In the genomic region with DNA sequence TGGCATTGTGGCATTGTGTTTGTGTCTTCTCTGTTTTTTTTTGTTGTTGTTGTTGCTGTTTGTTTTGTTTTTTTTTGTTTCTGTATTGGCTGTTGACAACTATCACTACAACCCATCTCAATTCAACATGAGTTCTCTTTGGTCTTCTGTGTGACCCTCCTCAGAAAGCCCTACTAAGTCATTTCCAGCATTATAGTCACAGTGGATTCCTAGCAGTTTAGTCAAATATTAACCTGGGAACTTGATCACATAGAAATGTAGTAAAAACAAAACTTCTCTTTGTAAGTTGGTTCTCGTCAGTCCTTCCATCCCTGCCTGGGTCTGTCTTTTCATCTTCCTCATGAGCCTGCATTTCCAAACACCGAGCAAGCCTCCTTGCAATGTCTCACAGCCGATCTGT, we compare ENCODE assay signal across 19 cellular contexts. TPM values are rescaled to one million over a fixed set of nuclear protein-coding genes. Genes with fewer than 3 reads are reported as not detected.
A peak's percentile ranks its signal among the peaks of the same experiment; 100 is the strongest.
DNase-seq lines count a peak whose midpoint lies in the region; ATAC-seq lines count a peak whose summit lies in the region.
"Had no signal": no experiment of that assay in that cellular context is flagged by ENCODE, and none has a peak within 500 bp of the region (broad histone marks: within the 10 kb centered on the region; RNA-seq: fewer than 3 reads in every experiment).

No MANE protein-coding gene starts in this region.

- ATAC-seq in HG02870 (IDR thresholded peaks at IDR 0.05; ENCODE audit: unreplicated experiment): no peak

- peaks cover 19% of the 10 kb centered on the region for H3K9me3 Mint-ChIP-seq in activated CD4-positive, alpha-beta T cell treated with anti-CD3 and anti-CD28 coated beads, Interleukin-2, amount 10 ng/mL, durations not matched to agents 24 days and 14 days
- H3K9me3 Mint-ChIP-seq: CD4-positive, alpha-beta memory T cell had no signal

- DNase-seq in activated CD4-positive, alpha-beta T cell treated with anti-CD3 and anti-CD28 coated beads, Interleukin-2, amount 10 ng/mL, durations not matched to agents 24 days and 14 days: no peak
- no peak for DNase-seq in activated CD4-positive, alpha-beta T cell treated with anti-CD3 and anti-CD28 coated beads for 4 hours
- DNase-seq in stimulated activated CD4-positive, alpha-beta T cell treated with anti-CD3 and anti-CD28 coated beads, Interleukin-1b, Interleukin-23, amount 100 ng/mL, for 48 hours: peak; percentile 40
- no peak for DNase-seq in stimulated activated CD4-positive, alpha-beta T cell treated with anti-CD3 and anti-CD28 coated beads, Interleukin-4, amount 100 ng/mL, for 1 hour
- DNase-seq in kidney tubule cell (ENCODE audit: low spot score): peak; percentile 26
- DNase-seq in NCI-H748 (lab: John Stamatoyannopoulos, UW; ENCODE audit: unreplicated experiment): no peak
- DNase-seq: CD4-positive, alpha-beta memory T cell; DMS79; MV-4-11; NCI-H1694 treated with DMSO at 0.1 percent for 48 hours; NCI-H2107; NCI-H510A; NCI-H774; OCI-M1; SHP77 had no signal

- intact Hi-C loops in activated CD4-positive, alpha-beta T cell treated with anti-CD3 and anti-CD28 coated beads, Interleukin-2, amount 10 ng/mL, durations not matched to agents 24 days and 14 days (cut with micrococcal nuclease): loop anchor here (5.0 kb wide), 1 partner anchor 34 kb away; no protein-coding TSS in a partner anchor

- peak overlapping the region; percentile 73 for H3K27ac Mint-ChIP-seq in activated CD4-positive, alpha-beta T cell treated with anti-CD3 and anti-CD28 coated beads, Interleukin-2, amount 10 ng/mL, durations not matched to agents 24 days and 14 days
- H3K27ac Mint-ChIP-seq: CD4-positive, alpha-beta memory T cell had no signal

- no peaks in the 10 kb centered on the region for H3K27me3 Mint-ChIP-seq in activated CD4-positive, alpha-beta T cell treated with anti-CD3 and anti-CD28 coated beads, Interleukin-2, amount 10 ng/mL, durations not matched to agents 24 days and 14 days

- peaks cover 16% of the 10 kb centered on the region for H3K4me1 Mint-ChIP-seq in activated CD4-positive, alpha-beta T cell treated with anti-CD3 and anti-CD28 coated beads, Interleukin-2, amount 10 ng/mL, durations not matched to agents 24 days and 14 days
- H3K4me1 Mint-ChIP-seq: CD4-positive, alpha-beta memory T cell had no signal

- H3K4me3 Mint-ChIP-seq in activated CD4-positive, alpha-beta T cell treated with anti-CD3 and anti-CD28 coated beads, Interleukin-2, amount 10 ng/mL, durations not matched to agents 24 days and 14 days: no peak overlapping the region
- H3K4me3 Mint-ChIP-seq: CD4-positive, alpha-beta memory T cell had no signal

- peaks cover 4% of the 10 kb centered on the region for H3K36me3 Mint-ChIP-seq in activated CD4-positive, alpha-beta T cell treated with anti-CD3 and anti-CD28 coated beads, Interleukin-2, amount 10 ng/mL, durations not matched to agents 24 days and 14 days (ENCODE audit: low read depth)
- H3K36me3 Mint-ChIP-seq: CD4-positive, alpha-beta memory T cell had no signal

RNA-seq across cellular contexts. Expression of gene SLC17A2, which starts 16.8 kb away (rescaled TPM):
- 0.14 TPM in 1 of 2 replicates, not detected in the other for total RNA-seq in activated CD4-positive, alpha-beta T cell treated with anti-CD3 and anti-CD28 coated beads, Interleukin-2, amount 10 ng/mL, durations not matched to agents 24 days and 14 days
- total RNA-seq: A673; CD4-positive, alpha-beta memory T cell; H1; RPMI7951 had no signal

RNA-seq across cellular contexts. Expression of gene SLC17A3, which starts 39.7 kb away (rescaled TPM):
- 0.58 and 0.99 TPM in 2 replicates for total RNA-seq in activated CD4-positive, alpha-beta T cell treated with anti-CD3 and anti-CD28 coated beads, Interleukin-2, amount 10 ng/mL, durations not matched to agents 24 days and 14 days
- total RNA-seq: A673, H1, RPMI7951 had no signal

RNA-seq across cellular contexts. Expression of gene TRIM38, which starts 48.9 kb away (rescaled TPM):
- 23.0 and 24.5 TPM in 2 replicates for total RNA-seq in activated CD4-positive, alpha-beta T cell treated with anti-CD3 and anti-CD28 coated beads, Interleukin-2, amount 10 ng/mL, durations not matched to agents 24 days and 14 days

Comparison
In these comparisons a context has a peak if more than half of its experiments do, and no peak if none do; other contexts are left out.
1. DNase-seq: peak in stimulated activated CD4-positive, alpha-beta T cell treated with anti-CD3 and anti-CD28 coated beads, Interleukin-1b, Interleukin-23, amount 100 ng/mL, for 48 hours (single experiment) and kidney tubule cell (single experiment); none in activated CD4-positive, alpha-beta T cell treated with anti-CD3 and anti-CD28 coated beads, Interleukin-2, amount 10 ng/mL, durations not matched to agents 24 days and 14 days (single experiment), activated CD4-positive, alpha-beta T cell treated with anti-CD3 and anti-CD28 coated beads for 4 hours (0 of 2), stimulated activated CD4-positive, alpha-beta T cell treated with anti-CD3 and anti-CD28 coated beads, Interleukin-4, amount 100 ng/mL, for 1 hour (single experiment) and NCI-H748 (single experiment).